15 cellular contexts compared by ENCODE assay signal in the genomic region with DNA sequence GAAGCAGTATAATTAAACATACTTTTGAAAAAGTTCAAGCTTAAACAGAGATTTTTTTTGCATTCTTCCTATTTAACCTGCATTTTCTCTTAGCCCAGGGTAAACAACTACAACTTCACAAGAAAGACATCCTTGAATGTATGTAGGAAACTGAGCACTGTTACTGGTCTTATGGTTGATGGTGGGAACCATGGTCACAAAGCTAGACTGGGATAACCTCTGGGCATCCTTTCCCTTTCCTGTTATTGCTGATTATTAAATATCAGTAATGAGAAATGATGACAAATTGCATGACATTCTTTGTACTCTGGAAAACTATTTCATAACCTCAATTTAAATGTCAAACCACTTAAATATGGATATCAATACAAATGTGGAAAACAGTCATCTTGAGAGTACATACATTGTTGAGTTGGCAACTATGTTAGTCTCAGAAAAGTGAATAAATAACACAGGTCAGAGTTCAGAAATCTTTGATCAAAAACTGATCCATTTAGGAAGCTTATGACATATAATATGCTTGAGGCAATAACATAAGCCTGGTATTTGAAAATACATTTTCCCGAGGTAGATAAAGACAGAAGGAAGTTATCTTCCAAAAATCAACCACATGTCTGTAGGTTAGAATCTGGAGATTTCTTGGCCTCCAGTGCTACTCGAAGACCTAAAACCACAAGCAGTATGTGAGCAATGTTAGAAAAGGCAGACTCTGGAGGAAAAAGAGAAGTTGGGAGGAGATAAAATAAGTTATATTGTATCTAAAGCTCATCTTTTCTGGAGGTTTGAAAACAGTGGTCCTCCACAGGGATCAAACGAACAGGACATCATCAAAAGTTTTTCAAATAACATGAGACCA.
DNase-seq lines count a peak whose midpoint lies in the region; ATAC-seq and TF ChIP-seq lines count a peak whose summit lies in the region.
"Had no signal": no experiment of that assay in that cellular context is flagged by ENCODE, and none has a peak within 500 bp of the region (broad histone marks: within the 10 kb centered on the region; RNA-seq: fewer than 3 reads in every experiment).

No MANE protein-coding gene starts in this region.

- peaks cover 13% of the 10 kb centered on the region for H3K36me3 ChIP-seq in MG63
- H3K36me3 ChIP-seq in gastroesophageal sphincter: peaks cover 0 to 44% of the 10 kb centered on the region in 2 donors

- no peaks in the 10 kb centered on the region for H3K9me3 Mint-ChIP-seq in WTC11
- H3K9me3 Mint-ChIP-seq: CD8-positive, alpha-beta T cell had no signal

- 0 out of 2 replicates have a peak overlapping the region, but pooled peaks have one; percentile 63 for H3K27ac Mint-ChIP-seq in WTC11
- H3K27ac Mint-ChIP-seq: CD8-positive, alpha-beta T cell had no signal

- H3K4me1 Mint-ChIP-seq in WTC11: no peaks in the 10 kb centered on the region

- H3K27me3 Mint-ChIP-seq in WTC11 (ENCODE audit: low read depth): no peaks in the 10 kb centered on the region

- H3K4me1 ChIP-seq in gastroesophageal sphincter: no peaks in the 10 kb centered on the region

- whole genome bisulfite sequencing in gastroesophageal sphincter (ENCODE audit: low coverage in 1 of 2), 2 donors: 81 to 92% methylated on average over 3 of the region's 3 CpGs

- no peak overlapping the region for H3K4me3 Mint-ChIP-seq in WTC11
- H3K4me3 Mint-ChIP-seq: CD8-positive, alpha-beta T cell had no signal

- no peak for TF ChIP-seq POLR2A in gastroesophageal sphincter (IDR thresholded peaks at IDR 0.05)

- TF ChIP-seq EP300 in gastroesophageal sphincter (IDR thresholded peaks at IDR 0.05): no peak

- DNase-seq in GF-D8 (lab: John Stamatoyannopoulos, UW) (peak; percentile 7), KBM-7 (peak; percentile 41), WTC11 (ENCODE audit: low spot score) (no peak), foreskin melanocyte (peak; percentile 1), MG63 (no peak), COR-L47 (lab: John Stamatoyannopoulos, UW) (no peak), posterior cingulate gyrus (no peak)
- DNase-seq: CD8-positive, alpha-beta T cell; DMS 273 treated with DMSO at 0.1 percent for 48 hours; H7; NCI-H1092 treated with DMSO at 0.1 percent for 48 hours; NCI-H1694 treated with DMSO at 0.1 percent for 48 hours; NCI-H446; NCI-H774 had no signal

- intact Hi-C loops in posterior cingulate gyrus (cut with DNase I): no loop called here

- H3K27me3 ChIP-seq in MG63 (no peaks in the 10 kb centered on the region), gastroesophageal sphincter (no peaks in the 10 kb centered on the region)

- H3K9me3 ChIP-seq in MG63 (no peaks in the 10 kb centered on the region), gastroesophageal sphincter (no peaks in the 10 kb centered on the region)

- in situ Hi-C loops in KBM-7 (cut with MboI; ENCODE audit: low pct_unique_long_range_greater_than_20kb, low sequenced_read_pairs): no loop called here

- ATAC-seq in WTC11: no peak
- ATAC-seq in gastroesophageal sphincter: no peak
- ATAC-seq: CD8-positive, alpha-beta T cell had no signal

- POLR2A ChIA-PET in WTC11 (lab: Charles Lee): interaction anchor here (0.6 kb wide), 1 partner anchor 130 kb away, joined by 4 read pairs; no protein-coding TSS in a partner anchor

- H3K36me3 Mint-ChIP-seq in WTC11: peaks cover 13% of the 10 kb centered on the region

- H3K4me3 ChIP-seq in MG63 (no peak overlapping the region), gastroesophageal sphincter (no peak overlapping the region)

- TF ChIP-seq CTCF in WTC11 (IDR thresholded peaks at IDR 0.05): no peak
- no peak for TF ChIP-seq CTCF in gastroesophageal sphincter (IDR thresholded peaks at IDR 0.05)

- CTCF ChIA-PET in WTC11 (lab: Charles Lee): no interaction called here

- no peak overlapping the region for H3K27ac ChIP-seq in gastroesophageal sphincter

TF ChIP-seq in WTC11, 78 proteins besides CTCF, POLR2A, EP300 and RAD21 (continues in another document):
- TF ChIP-seq ZNF416 (CRISPR knock-in tag; IDR thresholded peaks at IDR 0.05) (no peak), TCF7 (CRISPR knock-in tag; IDR thresholded peaks at IDR 0.05; ENCODE audit: low read depth) (no peak), SP1 (CRISPR knock-in tag; conservative IDR thresholded peaks at IDR 0.05) (no peak), TEAD4 (CRISPR knock-in tag; IDR thresholded peaks at IDR 0.05) (no peak), GTF2I (CRISPR knock-in tag; conservative IDR thresholded peaks at IDR 0.05) (no peak), EMX1 (CRISPR knock-in tag; IDR thresholded peaks at IDR 0.05) (no peak), HMGA2 (CRISPR knock-in tag; IDR thresholded peaks at IDR 0.05) (no peak), E2F1 (CRISPR knock-in tag; IDR thresholded peaks at IDR 0.05) (no peak), SOX15 (CRISPR knock-in tag; IDR thresholded peaks at IDR 0.05) (no peak), ZNF317 (CRISPR knock-in tag; IDR thresholded peaks at IDR 0.05; ENCODE audit: borderline replicate concordance, low read depth) (no peak)
- TF ChIP-seq, protein P1, sequence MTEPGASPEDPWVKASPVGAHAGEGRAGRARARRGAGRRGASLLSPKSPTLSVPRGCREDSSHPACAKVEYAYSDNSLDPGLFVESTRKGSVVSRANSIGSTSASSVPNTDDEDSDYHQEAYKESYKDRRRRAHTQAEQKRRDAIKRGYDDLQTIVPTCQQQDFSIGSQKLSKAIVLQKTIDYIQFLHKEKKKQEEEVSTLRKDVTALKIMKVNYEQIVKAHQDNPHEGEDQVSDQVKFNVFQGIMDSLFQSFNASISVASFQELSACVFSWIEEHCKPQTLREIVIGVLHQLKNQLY (CRISPR knock-in tag; IDR thresholded peaks at IDR 0.05): no peak
- TF ChIP-seq, protein P2, sequence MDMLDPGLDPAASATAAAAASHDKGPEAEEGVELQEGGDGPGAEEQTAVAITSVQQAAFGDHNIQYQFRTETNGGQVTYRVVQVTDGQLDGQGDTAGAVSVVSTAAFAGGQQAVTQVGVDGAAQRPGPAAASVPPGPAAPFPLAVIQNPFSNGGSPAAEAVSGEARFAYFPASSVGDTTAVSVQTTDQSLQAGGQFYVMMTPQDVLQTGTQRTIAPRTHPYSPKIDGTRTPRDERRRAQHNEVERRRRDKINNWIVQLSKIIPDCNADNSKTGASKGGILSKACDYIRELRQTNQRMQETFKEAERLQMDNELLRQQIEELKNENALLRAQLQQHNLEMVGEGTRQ (CRISPR knock-in tag; IDR thresholded peaks at IDR 0.05): no peak
- TF ChIP-seq, protein P3, sequence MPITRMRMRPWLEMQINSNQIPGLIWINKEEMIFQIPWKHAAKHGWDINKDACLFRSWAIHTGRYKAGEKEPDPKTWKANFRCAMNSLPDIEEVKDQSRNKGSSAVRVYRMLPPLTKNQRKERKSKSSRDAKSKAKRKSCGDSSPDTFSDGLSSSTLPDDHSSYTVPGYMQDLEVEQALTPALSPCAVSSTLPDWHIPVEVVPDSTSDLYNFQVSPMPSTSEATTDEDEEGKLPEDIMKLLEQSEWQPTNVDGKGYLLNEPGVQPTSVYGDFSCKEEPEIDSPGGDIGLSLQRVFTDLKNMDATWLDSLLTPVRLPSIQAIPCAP (CRISPR knock-in tag; IDR thresholded peaks at IDR 0.05): no peak
- TF ChIP-seq, protein P4, sequence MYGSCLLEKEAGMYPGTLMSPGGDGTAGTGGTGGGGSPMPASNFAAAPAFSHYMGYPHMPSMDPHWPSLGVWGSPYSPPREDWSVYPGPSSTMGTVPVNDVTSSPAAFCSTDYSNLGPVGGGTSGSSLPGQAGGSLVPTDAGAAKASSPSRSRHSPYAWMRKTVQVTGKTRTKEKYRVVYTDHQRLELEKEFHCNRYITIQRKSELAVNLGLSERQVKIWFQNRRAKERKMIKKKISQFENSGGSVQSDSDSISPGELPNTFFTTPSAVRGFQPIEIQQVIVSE (CRISPR knock-in tag; IDR thresholded peaks at IDR 0.05; ENCODE audit: borderline replicate concordance): no peak
- TF ChIP-seq, protein P5, sequence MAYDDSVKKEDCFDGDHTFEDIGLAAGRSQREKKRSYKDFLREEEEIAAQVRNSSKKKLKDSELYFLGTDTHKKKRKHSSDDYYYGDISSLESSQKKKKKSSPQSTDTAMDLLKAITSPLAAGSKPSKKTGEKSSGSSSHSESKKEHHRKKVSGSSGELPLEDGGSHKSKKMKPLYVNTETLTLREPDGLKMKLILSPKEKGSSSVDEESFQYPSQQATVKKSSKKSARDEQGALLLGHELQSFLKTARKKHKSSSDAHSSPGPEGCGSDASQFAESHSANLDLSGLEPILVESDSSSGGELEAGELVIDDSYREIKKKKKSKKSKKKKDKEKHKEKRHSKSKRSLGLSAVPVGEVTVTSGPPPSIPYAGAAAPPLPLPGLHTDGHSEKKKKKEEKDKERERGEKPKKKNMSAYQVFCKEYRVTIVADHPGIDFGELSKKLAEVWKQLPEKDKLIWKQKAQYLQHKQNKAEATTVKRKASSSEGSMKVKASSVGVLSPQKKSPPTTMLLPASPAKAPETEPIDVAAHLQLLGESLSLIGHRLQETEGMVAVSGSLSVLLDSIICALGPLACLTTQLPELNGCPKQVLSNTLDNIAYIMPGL (CRISPR knock-in tag; IDR thresholded peaks at IDR 0.05): no peak
- TF ChIP-seq, protein P6, sequence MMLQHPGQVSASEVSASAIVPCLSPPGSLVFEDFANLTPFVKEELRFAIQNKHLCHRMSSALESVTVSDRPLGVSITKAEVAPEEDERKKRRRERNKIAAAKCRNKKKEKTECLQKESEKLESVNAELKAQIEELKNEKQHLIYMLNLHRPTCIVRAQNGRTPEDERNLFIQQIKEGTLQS (CRISPR knock-in tag; conservative IDR thresholded peaks at IDR 0.05): no peak

Comparison
In these comparisons a context has a peak if more than half of its experiments do, and no peak if none do; other contexts are left out.
1. DNase-seq: peak in GF-D8 (single experiment), KBM-7 (single experiment) and foreskin melanocyte (single experiment); none in WTC11 (single experiment), MG63 (single experiment), COR-L47 (single experiment) and posterior cingulate gyrus (0 of 10).